Comparison of ENCODE assay signal across 18 cellular contexts in genomic region chr17:78751447-78752067, GRCh38. TPM values are rescaled to one million over a fixed set of nuclear protein-coding genes. Genes with fewer than 3 reads are reported as not detected.
A peak's percentile ranks its signal among the peaks of the same experiment; 100 is the strongest.
DNase-seq lines count a peak whose midpoint lies in the region; ATAC-seq and TF ChIP-seq lines count a peak whose summit lies in the region.
"Had no signal": no experiment of that assay in that cellular context is flagged by ENCODE, and none has a peak within 500 bp of the region (broad histone marks: within the 10 kb centered on the region; RNA-seq: fewer than 3 reads in every experiment).

No MANE protein-coding gene starts in this region.

- no peaks in the 10 kb centered on the region for H3K9me3 ChIP-seq in CD4-positive, alpha-beta T cell (ENCODE audit: control insufficient read depth, low read length)
- H3K9me3 ChIP-seq: thoracic aorta had no signal

- DNase-seq in CD4-positive, alpha-beta T cell, result no peak
- DNase-seq in activated naive CD8-positive, alpha-beta T cell treated with anti-CD3 and anti-CD28 coated beads, Interleukin-2, amount 10 ng/mL, durations not matched to agents 7 days and 5 days, result no peak
- peak; percentile 58 for DNase-seq in natural killer cell treated with Interleukin-12 subunit alpha and Interleukin-12 subunit beta and Interleukin-15 and Interleukin-18, amount 100 ng/mL, for 72 hours (ENCODE audit: low spot score)
- DNase-seq in hepatic stellate cell (ENCODE audit: low spot score) (no peak), NCI-H1092 treated with DMSO at 0.1 percent for 48 hours (lab: John Stamatoyannopoulos, UW) (no peak)
- DNase-seq: activated CD4-positive, CD25-positive, alpha-beta regulatory T cell treated with anti-CD3 and anti-CD28 coated beads, Interleukin-2, amount 50 U/mL, for 72 hours; activated gamma-delta T cell treated with Interleukin-2 at 50 U/mL for 16 hours; caudate nucleus; foreskin melanocyte; NCI-H1694; NCI-H524; PC-9; posterior cingulate gyrus; SW 1271 had no signal

- H3K27me3 ChIP-seq in CD4-positive, alpha-beta T cell (ENCODE audit: control insufficient read depth, insufficient read depth, low read length), result no peaks in the 10 kb centered on the region

- ATAC-seq in CD4-positive, alpha-beta T cell (ENCODE audit: poor library complexity), result no peak
- ATAC-seq in activated naive CD8-positive, alpha-beta T cell treated with anti-CD3 and anti-CD28 coated beads, Interleukin-2, amount 10 ng/mL, durations not matched to agents 7 days and 5 days (ENCODE audit: low read depth), result no peak
- ATAC-seq in natural killer cell treated with Interleukin-12 subunit alpha and Interleukin-12 subunit beta and Interleukin-15 and Interleukin-18, amount 100 ng/mL, for 72 hours, result no peak
- no peak for ATAC-seq in GM19452 (IDR thresholded peaks at IDR 0.05; ENCODE audit: unreplicated experiment)

- peaks cover 37% of the 10 kb centered on the region for H3K36me3 Mint-ChIP-seq in CD4-positive, alpha-beta T cell (ENCODE audit: low read depth)
- H3K36me3 Mint-ChIP-seq in IgD-negative memory B cell, result peaks cover 6% of the 10 kb centered on the region
- peaks cover 12% of the 10 kb centered on the region for H3K36me3 Mint-ChIP-seq in activated naive CD8-positive, alpha-beta T cell treated with anti-CD3 and anti-CD28 coated beads, Interleukin-2, amount 10 ng/mL, durations not matched to agents 7 days and 5 days
- H3K36me3 Mint-ChIP-seq in natural killer cell treated with Interleukin-12 subunit alpha and Interleukin-12 subunit beta and Interleukin-15 and Interleukin-18, amount 100 ng/mL, for 72 hours, result no peaks in the 10 kb centered on the region
- H3K36me3 Mint-ChIP-seq: mesothelial cell of epicardium had no signal

- H3K4me1 Mint-ChIP-seq in CD4-positive, alpha-beta T cell (ENCODE audit: low read depth), result peaks cover 87% of the 10 kb centered on the region
- peaks cover 49 to 68% (median 67%) of the 10 kb centered on the region in 3 donors for H3K4me1 Mint-ChIP-seq in IgD-negative memory B cell
- H3K4me1 Mint-ChIP-seq in activated naive CD8-positive, alpha-beta T cell treated with anti-CD3 and anti-CD28 coated beads, Interleukin-2, amount 10 ng/mL, durations not matched to agents 7 days and 5 days, result peaks cover 70% of the 10 kb centered on the region
- H3K4me1 Mint-ChIP-seq in natural killer cell treated with Interleukin-12 subunit alpha and Interleukin-12 subunit beta and Interleukin-15 and Interleukin-18, amount 100 ng/mL, for 72 hours (ENCODE audit: low read depth in 2 of 2), result peaks cover 62 to 72% of the 10 kb centered on the region in 2 donors

- H3K4me3 Mint-ChIP-seq in CD4-positive, alpha-beta T cell, result peak overlapping the region; percentile 68
- peak overlapping the region in 3 of 4 donors; percentile 7 to 83 (median 39) for H3K4me3 Mint-ChIP-seq in IgD-negative memory B cell
- H3K4me3 Mint-ChIP-seq in activated naive CD8-positive, alpha-beta T cell treated with anti-CD3 and anti-CD28 coated beads, Interleukin-2, amount 10 ng/mL, durations not matched to agents 7 days and 5 days, result no peak overlapping the region
- H3K4me3 Mint-ChIP-seq in natural killer cell treated with Interleukin-12 subunit alpha and Interleukin-12 subunit beta and Interleukin-15 and Interleukin-18, amount 100 ng/mL, for 72 hours, result peak overlapping the region; percentile 71
- H3K4me3 Mint-ChIP-seq: mesothelial cell of epicardium had no signal

- H3K27ac Mint-ChIP-seq in CD4-positive, alpha-beta T cell, result peak overlapping the region; percentile 85
- H3K27ac Mint-ChIP-seq in IgD-negative memory B cell, result peak overlapping the region; percentile 66 to 93 (median 75)
- peak overlapping the region; percentile 60 for H3K27ac Mint-ChIP-seq in activated naive CD8-positive, alpha-beta T cell treated with anti-CD3 and anti-CD28 coated beads, Interleukin-2, amount 10 ng/mL, durations not matched to agents 7 days and 5 days
- peak overlapping the region; percentile 89 to 96 for H3K27ac Mint-ChIP-seq in natural killer cell treated with Interleukin-12 subunit alpha and Interleukin-12 subunit beta and Interleukin-15 and Interleukin-18, amount 100 ng/mL, for 72 hours

- CTCF ChIA-PET in CD4-positive, alpha-beta T cell (lab: Charles Lee), result interaction anchor here (0.8 to 1.4 kb wide), 3 partner anchors 15 to 52 kb away, joined by 3 to 5 read pairs (median 4); no protein-coding TSS in a partner anchor

- no peak for TF ChIP-seq CTCF in CD4-positive, alpha-beta T cell (IDR thresholded peaks at IDR 0.05)

- POLR2A ChIA-PET in CD4-positive, alpha-beta T cell (lab: Charles Lee), result interaction anchor here (1.1 to 7.5 kb wide), 3 partner anchors 16 to 29 kb away, joined by 3 to 92 read pairs (median 12); no protein-coding TSS in a partner anchor
- POLR2A ChIA-PET in activated naive CD8-positive, alpha-beta T cell treated with anti-CD3 and anti-CD28 coated beads, Interleukin-2, amount 10 ng/mL, durations not matched to agents 7 days and 5 days (lab: Charles Lee), result interaction anchor here (0.5 to 0.7 kb wide), 3 partner anchors 11 to 485 kb away, joined by 3 to 6 read pairs (median 3); no protein-coding TSS in a partner anchor

- no peaks in the 10 kb centered on the region for H3K27me3 Mint-ChIP-seq in CD4-positive, alpha-beta T cell
- H3K27me3 Mint-ChIP-seq in IgD-negative memory B cell, result no peaks in the 10 kb centered on the region
- H3K27me3 Mint-ChIP-seq in activated naive CD8-positive, alpha-beta T cell treated with anti-CD3 and anti-CD28 coated beads, Interleukin-2, amount 10 ng/mL, durations not matched to agents 7 days and 5 days, result no peaks in the 10 kb centered on the region
- no peaks in the 10 kb centered on the region for H3K27me3 Mint-ChIP-seq in natural killer cell treated with Interleukin-12 subunit alpha and Interleukin-12 subunit beta and Interleukin-15 and Interleukin-18, amount 100 ng/mL, for 72 hours

- intact Hi-C loops in CD4-positive, alpha-beta T cell (cut with DNase I, micrococcal nuclease), result no loop called here

- H3K9me3 Mint-ChIP-seq in CD4-positive, alpha-beta T cell, result no peaks in the 10 kb centered on the region
- no peaks in the 10 kb centered on the region for H3K9me3 Mint-ChIP-seq in IgD-negative memory B cell
- H3K9me3 Mint-ChIP-seq in activated naive CD8-positive, alpha-beta T cell treated with anti-CD3 and anti-CD28 coated beads, Interleukin-2, amount 10 ng/mL, durations not matched to agents 7 days and 5 days, result no peaks in the 10 kb centered on the region
- H3K9me3 Mint-ChIP-seq in natural killer cell treated with Interleukin-12 subunit alpha and Interleukin-12 subunit beta and Interleukin-15 and Interleukin-18, amount 100 ng/mL, for 72 hours, result no peaks in the 10 kb centered on the region
- H3K9me3 Mint-ChIP-seq: mesothelial cell of epicardium had no signal

- H3K27ac ChIP-seq in CD4-positive, alpha-beta T cell (ENCODE audit: low read depth, low read length), result peak overlapping the region; percentile 69
- H3K27ac ChIP-seq: PC-9, thoracic aorta had no signal

RNA-seq across cellular contexts. Expression of gene CYTH1, which starts 30.5 kb away (rescaled TPM):
- total RNA-seq in CD4-positive, alpha-beta T cell, result 100 to 1,000 TPM; 521 to 525 TPM
- polyA plus RNA-seq in IgD-negative memory B cell, result 210 TPM
- 100 to 1,000 TPM; 180 to 200 TPM for total RNA-seq in activated naive CD8-positive, alpha-beta T cell treated with anti-CD3 and anti-CD28 coated beads, Interleukin-2, amount 10 ng/mL, durations not matched to agents 7 days and 5 days
- 100 to 1,000 TPM; 111 to 149 TPM for total RNA-seq in natural killer cell treated with Interleukin-12 subunit alpha and Interleukin-12 subunit beta and Interleukin-15 and Interleukin-18, amount 100 ng/mL, for 72 hours
